Comparison of ENCODE assay signal across 1 cellular context in genomic region chr19:46784262-46785053, GRCh38.
TF ChIP-seq lines count a peak whose summit lies in the region.

No MANE protein-coding gene starts in this region.

TF ChIP-seq in HepG2, 621 proteins besides CTCF, POLR2A, EP300 and RAD21 (continued from another document and continues in another):
- TF ChIP-seq PAXIP1 (CRISPR knock-in tag; conservative IDR thresholded peaks at IDR 0.05) (0 out of 2 replicates have a peak, but pooled peaks have one; percentile 18), SMC3 (IDR thresholded peaks at IDR 0.05; ENCODE audit: low read length) (no peak), ATM (IDR thresholded peaks at IDR 0.05; ENCODE audit: borderline replicate concordance) (no peak), ETV6 (CRISPR knock-in tag; conservative IDR thresholded peaks at IDR 0.05) (0 out of 2 replicates have a peak, but pooled peaks have one; percentile 51), NFIC (IDR thresholded peaks at IDR 0.05; ENCODE audit: low read length) (no peak), NPAS2 (CRISPR knock-in tag; IDR thresholded peaks at IDR 0.05; ENCODE audit: borderline replicate concordance) (no peak), ZNF891 (CRISPR knock-in tag; IDR thresholded peaks at IDR 0.05) (peak; percentile 76), CBX1 (IDR thresholded peaks at IDR 0.05; ENCODE audit: low read depth) (no peak), ZNF577 (CRISPR knock-in tag; IDR thresholded peaks at IDR 0.05; ENCODE audit: borderline replicate concordance, low read depth) (no peak), ZNF335 (CRISPR knock-in tag; IDR thresholded peaks at IDR 0.05) (no peak), BRF2 (CRISPR knock-in tag; IDR thresholded peaks at IDR 0.05) (no peak), ZKSCAN1 (IDR thresholded peaks at IDR 0.05; ENCODE audit: low read length) (no peak), GABPA (IDR thresholded peaks at IDR 0.05; ENCODE audit: low read depth, low read length) (no peak), GABPA (CRISPR knock-in tag; IDR thresholded peaks at IDR 0.05; ENCODE audit: low read depth) (peak; percentile 36; the same call in 1 of the 2 replicates), MAX (IDR thresholded peaks at IDR 0.05) (no peak), IRF9 (CRISPR knock-in tag; IDR thresholded peaks at IDR 0.05; ENCODE audit: borderline replicate concordance) (0 out of 2 replicates have a peak, but pooled peaks have one; percentile 56), FOXO1 (CRISPR knock-in tag; IDR thresholded peaks at IDR 0.05) (no peak), NFKB2 (CRISPR knock-in tag; IDR thresholded peaks at IDR 0.05; ENCODE audit: borderline replicate concordance) (no peak), ZNF124 (CRISPR knock-in tag; IDR thresholded peaks at IDR 0.05) (no peak), AHR (CRISPR knock-in tag; IDR thresholded peaks at IDR 0.05) (no peak), ZNF33A (CRISPR knock-in tag; IDR thresholded peaks at IDR 0.05; ENCODE audit: borderline replicate concordance) (no peak), CCDC6 (CRISPR knock-in tag; IDR thresholded peaks at IDR 0.05) (peak; percentile 85), KAT7 (CRISPR knock-in tag; IDR thresholded peaks at IDR 0.05; ENCODE audit: borderline replicate concordance) (no peak), MIER3 (CRISPR knock-in tag; IDR thresholded peaks at IDR 0.05; ENCODE audit: borderline replicate concordance) (no peak), PAF1 (CRISPR knock-in tag; IDR thresholded peaks at IDR 0.05) (no peak; the same call in 1 of the 2 replicates), ZNF441 (CRISPR knock-in tag; IDR thresholded peaks at IDR 0.05; ENCODE audit: borderline replicate concordance) (no peak), AFF4 (CRISPR knock-in tag; IDR thresholded peaks at IDR 0.05) (no peak), RCOR2 (CRISPR knock-in tag; IDR thresholded peaks at IDR 0.05) (no peak), YY1 (IDR thresholded peaks at IDR 0.05; ENCODE audit: insufficient read depth, insufficient replicate concordance, low read depth, low read length) (no peak), PATZ1 (CRISPR knock-in tag; IDR thresholded peaks at IDR 0.05) (peak; percentile 73), PCBP2 (optimal IDR thresholded peaks at IDR 0.05; ENCODE audit: low read depth, low read length, poor library complexity, severe bottlenecking) (no peak), ZBTB21 (CRISPR knock-in tag; IDR thresholded peaks at IDR 0.05) (no peak), NFE2 (CRISPR knock-in tag; IDR thresholded peaks at IDR 0.05) (no peak), CHD4 (IDR thresholded peaks at IDR 0.05; ENCODE audit: borderline replicate concordance, low read length) (no peak), ZNF556 (CRISPR knock-in tag; IDR thresholded peaks at IDR 0.05; ENCODE audit: borderline replicate concordance) (no peak), NCOA2 (CRISPR knock-in tag; IDR thresholded peaks at IDR 0.05) (peak; percentile 35; the same call in 1 of the 2 replicates), POLR2AphosphoS2 (IDR thresholded peaks at IDR 0.05; ENCODE audit: low read depth, low read length) (no peak), MAZ (IDR thresholded peaks at IDR 0.05; ENCODE audit: borderline replicate concordance, low read depth, low read length) (no peak), MAZ (CRISPR knock-in tag; IDR thresholded peaks at IDR 0.05; ENCODE audit: low read depth) (no peak), NFE2L2 (IDR thresholded peaks at IDR 0.05; ENCODE audit: low read length) (no peak), ZNF547 (CRISPR knock-in tag; IDR thresholded peaks at IDR 0.05) (0 out of 2 replicates have a peak, but pooled peaks have one; percentile 30), SUZ12 (IDR thresholded peaks at IDR 0.05; ENCODE audit: low read depth, low read length) (no peak), ZNF616 (CRISPR knock-in tag; IDR thresholded peaks at IDR 0.05; ENCODE audit: low read depth) (no peak), BCLAF1 (IDR thresholded peaks at IDR 0.05) (no peak), E2F5 (CRISPR knock-in tag; conservative IDR thresholded peaks at IDR 0.05) (no peak), UBTF (CRISPR knock-in tag; IDR thresholded peaks at IDR 0.05) (peak; percentile 61; the same call in 1 of the 2 replicates), BRD4 (CRISPR knock-in tag; IDR thresholded peaks at IDR 0.05) (peak; percentile 36)
